13 cellular contexts compared by ENCODE assay signal in the genomic region with DNA sequence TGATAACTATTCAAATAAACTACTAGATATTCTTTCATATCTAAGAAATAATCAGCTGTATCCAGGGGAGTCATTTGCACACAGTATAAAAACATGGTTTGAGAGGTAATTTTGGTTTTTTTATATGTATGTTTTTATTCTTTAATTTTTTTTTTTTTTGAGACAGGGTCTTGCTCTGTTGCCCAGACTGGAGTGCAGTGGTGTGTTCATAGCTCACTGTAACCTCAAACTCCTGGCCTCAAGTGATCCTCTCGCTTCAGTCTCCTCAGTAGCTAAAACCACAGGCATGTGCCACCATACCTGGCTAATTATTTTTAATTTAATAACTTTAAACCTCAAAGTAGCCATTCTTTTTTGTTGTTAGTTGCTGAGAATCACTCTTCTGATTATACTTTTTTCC. TPM values are rescaled to one million over a fixed set of nuclear protein-coding genes. Genes with fewer than 3 reads are reported as not detected.
DNase-seq lines count a peak whose midpoint lies in the region; ATAC-seq, FAIRE-seq and TF ChIP-seq lines count a peak whose summit lies in the region.
"Had no signal": no experiment of that assay in that cellular context is flagged by ENCODE, and none has a peak within 500 bp of the region (broad histone marks: within the 10 kb centered on the region; RNA-seq: fewer than 3 reads in every experiment).

No MANE protein-coding gene starts in this region.

- peak overlapping the region; percentile 91 for H3K4me3 Mint-ChIP-seq in activated CD4-positive, alpha-beta memory T cell treated with anti-CD3 and anti-CD28 coated beads, Interleukin-2, amount 10 ng/mL, durations not matched to agents 7 days and 5 days
- peak overlapping the region; percentile 95 to 96 for H3K4me3 Mint-ChIP-seq in stimulated activated naive CD8-positive, alpha-beta T cell treated with anti-CD3 and anti-CD28 coated beads, Interleukin-15, amount 100 ng/mL, for 72 hours

- POLR2A ChIA-PET in HepG2 (lab: Yijun Ruan, JAX), result interaction anchor here (1.9 to 4.5 kb wide), 6 partner anchors 9 to 280 kb away, joined by 6 to 78 read pairs (median 45); partner anchors contain the start of genes FAM177A1, NFKBIA, PSMA6 and SRP54
- POLR2A ChIA-PET in activated CD4-positive, alpha-beta memory T cell treated with anti-CD3 and anti-CD28 coated beads, Interleukin-2, amount 10 ng/mL, durations not matched to agents 7 days and 5 days (lab: Charles Lee), result interaction anchor here (0.6 to 5.3 kb wide), 9 partner anchors 77 to 279 kb away, joined by 3 to 55 read pairs (median 5); partner anchors contain the start of genes FAM177A1, NFKBIA, PSMA6 and SRP54

- H3K4me2 ChIP-seq in HepG2 (ENCODE audit: low read depth, low read length), result peak overlapping the region; percentile 86

- H3K4me3 ChIP-seq in HepG2 (replicated peaks in 1 of 3; ENCODE audit: insufficient read depth in 1 of 3, low read depth in 2 of 3, low read length in 3 of 3) (peak overlapping the region in 2 of 3 experiments; percentile 86 to 97; a peak in 3 of 6 replicates), right lobe of liver (no peak overlapping the region)

- H4K20me1 ChIP-seq in HepG2 (ENCODE audit: insufficient read depth, low read length), result no peaks in the 10 kb centered on the region

- TF ChIP-seq RAD21 in HepG2 (CRISPR knock-in tag; IDR thresholded peaks at IDR 0.05), result no peak

- intact Hi-C loops in HepG2 (cut with micrococcal nuclease; ENCODE audit: unreplicated experiment) (loop anchor here (10.0 kb wide), 2 partner anchors 449 to 681 kb away; partner anchors contain the start of gene RALGAPA1), right lobe of liver (cut with DNase I) (loop anchor here in 1 of 2 donors (5.0 kb wide), 1 partner anchor 77 kb away; the partner anchor contains the start of gene FAM177A1)

- no peak overlapping the region for H3K27ac ChIP-seq in HepG2 (ENCODE audit: extremely low read length, insufficient read depth, low read length)
- no peak overlapping the region for H3K27ac ChIP-seq in right lobe of liver

- TF ChIP-seq CTCF in HepG2 (CRISPR knock-in tag; IDR thresholded peaks at IDR 0.05) (no peak), right lobe of liver (IDR thresholded peaks at IDR 0.05) (no peak)

- BruUV-seq in HepG2 (replicated peaks; lab: Mats Ljungman, UMichigan), result no TSS peak

- WGBS in HepG2 (ENCODE audit: low lambda C conversion rate), result 89% methylated on average over 1 of the region's 1 CpG
- whole genome bisulfite sequencing in right lobe of liver (ENCODE audit: insufficient coverage, low coverage, low lambda C conversion rate, missing lambda C conversion rate), result 78% methylated on average over 1 of the region's 1 CpG

- H3K9me3 ChIP-seq in HepG2 (ENCODE audit: low read length) (no peaks in the 10 kb centered on the region), right lobe of liver (no peaks in the 10 kb centered on the region)
- H3K9me3 ChIP-seq: spleen had no signal

- H3K36me3 Mint-ChIP-seq in activated CD4-positive, alpha-beta memory T cell treated with anti-CD3 and anti-CD28 coated beads, Interleukin-2, amount 10 ng/mL, durations not matched to agents 7 days and 5 days (ENCODE audit: low read depth), result peaks cover 56% of the 10 kb centered on the region

- H3K9ac ChIP-seq in HepG2 (ENCODE audit: insufficient read depth, low read depth, low read length), result no peak overlapping the region; the same call in 1 of the 2 replicates

- FAIRE-seq in HepG2 (lab: Jason Lieb, UNC), result no peak

- TF ChIP-seq EP300 in HepG2 (IDR thresholded peaks at IDR 0.05; ENCODE audit: low read depth in 2 of 2, low read length in 2 of 2) (no peak), HepG2 (CRISPR knock-in tag; IDR thresholded peaks at IDR 0.05; ENCODE audit: borderline replicate concordance) (no peak)

- H3K9me3 Mint-ChIP-seq in activated CD4-positive, alpha-beta memory T cell treated with anti-CD3 and anti-CD28 coated beads, Interleukin-2, amount 10 ng/mL, durations not matched to agents 7 days and 5 days, result no peaks in the 10 kb centered on the region
- no peaks in the 10 kb centered on the region for H3K9me3 Mint-ChIP-seq in stimulated activated naive CD8-positive, alpha-beta T cell treated with anti-CD3 and anti-CD28 coated beads, Interleukin-15, amount 100 ng/mL, for 72 hours

- in situ Hi-C loops in HepG2 (cut with HindIII; ENCODE audit: extremely low pct_ligation_motif_present, low pct_unique_long_range_greater_than_20kb), result loop anchor here (5.0 kb wide), 1 partner anchor 283 kb away; no protein-coding TSS in a partner anchor

- H3K4me1 Mint-ChIP-seq in activated CD4-positive, alpha-beta memory T cell treated with anti-CD3 and anti-CD28 coated beads, Interleukin-2, amount 10 ng/mL, durations not matched to agents 7 days and 5 days, result peaks cover 57% of the 10 kb centered on the region
- H3K4me1 Mint-ChIP-seq in stimulated activated naive CD8-positive, alpha-beta T cell treated with anti-CD3 and anti-CD28 coated beads, Interleukin-15, amount 100 ng/mL, for 72 hours, result peaks cover 64% of the 10 kb centered on the region

- H3K27me3 ChIP-seq in HepG2 (ENCODE audit: control insufficient read depth in 1 of 2, insufficient read depth in 2 of 2, low read length in 2 of 2) (peaks cover 0 to 5% of the 10 kb centered on the region in 2 experiments; a peak in 2 of 5 replicates), right lobe of liver (no peaks in the 10 kb centered on the region)
- H3K27me3 ChIP-seq: spleen had no signal

- H2AFZ ChIP-seq in HepG2 (ENCODE audit: low read length), result no peak overlapping the region

- no peaks in the 10 kb centered on the region for H3K27me3 Mint-ChIP-seq in activated CD4-positive, alpha-beta memory T cell treated with anti-CD3 and anti-CD28 coated beads, Interleukin-2, amount 10 ng/mL, durations not matched to agents 7 days and 5 days
- no peaks in the 10 kb centered on the region for H3K27me3 Mint-ChIP-seq in stimulated activated naive CD8-positive, alpha-beta T cell treated with anti-CD3 and anti-CD28 coated beads, Interleukin-15, amount 100 ng/mL, for 72 hours

- H3K36me3 ChIP-seq in HepG2 (replicated peaks in 1 of 2; ENCODE audit: control insufficient read depth in 1 of 2, insufficient read depth in 2 of 2, low read length in 2 of 2) (no peaks in the 10 kb centered on the region; a peak in 3 of 5 replicates), right lobe of liver (no peaks in the 10 kb centered on the region)

- no peak for TF ChIP-seq POLR2A in HepG2 (IDR thresholded peaks at IDR 0.05; ENCODE audit: insufficient read depth in 1 of 2, low read depth in 2 of 2, low read length in 2 of 2)
- no peak for TF ChIP-seq POLR2A in right lobe of liver (IDR thresholded peaks at IDR 0.05)

- no peak for DNase-seq in HepG2 (ENCODE audit: low spot score)
- DNase-seq in right lobe of liver, result no peak
- no peak for DNase-seq in activated CD4-positive, alpha-beta memory T cell treated with anti-CD3 and anti-CD28 coated beads, Interleukin-2, amount 10 ng/mL, durations not matched to agents 7 days and 5 days
- peak; percentile 30 for DNase-seq in glomerular visceral epithelial cell (ENCODE audit: extremely low spot score)
- no peak for DNase-seq in stimulated activated naive CD8-positive, alpha-beta T cell treated with anti-CD3 and anti-CD28 coated beads, Interleukin-15, amount 100 ng/mL, for 72 hours
- no peak for DNase-seq in NCI-H82 (lab: John Stamatoyannopoulos, UW)
- no peak for DNase-seq in NCI-H187 treated with DMSO at 0.1 percent for 48 hours (lab: John Stamatoyannopoulos, UW)
- DNase-seq in NCI-H1105 treated with DMSO at 0.1 percent for 48 hours (lab: John Stamatoyannopoulos, UW), result no peak
- DNase-seq: activated CD8-positive, alpha-beta memory T cell treated with anti-CD3 and anti-CD28 coated beads, Interleukin-2, amount 50 U/mL, for 48 hours; C1 segment of cervical spinal cord; central memory CD4-positive, alpha-beta T cell; NCI-H1436; spleen had no signal

- H3K27ac Mint-ChIP-seq in activated CD4-positive, alpha-beta memory T cell treated with anti-CD3 and anti-CD28 coated beads, Interleukin-2, amount 10 ng/mL, durations not matched to agents 7 days and 5 days, result no peak overlapping the region
- H3K27ac Mint-ChIP-seq in stimulated activated naive CD8-positive, alpha-beta T cell treated with anti-CD3 and anti-CD28 coated beads, Interleukin-15, amount 100 ng/mL, for 72 hours, result no peak overlapping the region

- peaks cover 43% of the 10 kb centered on the region for H3K79me2 ChIP-seq in HepG2 (ENCODE audit: insufficient read depth, low read length)

- H3K4me1 ChIP-seq in HepG2 (ENCODE audit: insufficient read depth, low read length) (peaks cover 47% of the 10 kb centered on the region), right lobe of liver (peaks cover 0 to 20% (median 0%) of the 10 kb centered on the region in 4 donors)

- no peak for ATAC-seq in HepG2
- ATAC-seq in right lobe of liver, result no peak
- ATAC-seq in stimulated activated naive CD8-positive, alpha-beta T cell treated with anti-CD3 and anti-CD28 coated beads, Interleukin-15, amount 100 ng/mL, for 72 hours, result no peak

- CTCF ChIA-PET in HepG2 (lab: Yijun Ruan, JAX; ENCODE audit: low intra/inter-chr PET ratio, low total read pairs), result no interaction called here
- CTCF ChIA-PET in activated CD4-positive, alpha-beta memory T cell treated with anti-CD3 and anti-CD28 coated beads, Interleukin-2, amount 10 ng/mL, durations not matched to agents 7 days and 5 days (lab: Charles Lee), result interaction anchor here (1.0 to 3.2 kb wide), 4 partner anchors 78 to 287 kb away, joined by 3 to 16 read pairs (median 4); partner anchors contain the start of genes FAM177A1 and NFKBIA

RNA-seq across cellular contexts. Expression of gene PRORP, which starts 1.8 kb away (rescaled TPM):
- total RNA-seq in HepG2 (2016; rRNA removed; fragmentation: Illumina TruSeq; extraction: Trizol), result 88.7 and 131 TPM in 2 replicates
- total RNA-seq in HepG2 (2016; cell fraction: cytosol; rRNA removed; fragmentation: Illumina TruSeq; extraction: Trizol; ENCODE audit: low read depth), result 13.8 and 16.8 TPM in 2 replicates
- total RNA-seq in HepG2 (2016; cell fraction: insoluble cytoplasmic fraction; rRNA removed; fragmentation: Illumina TruSeq; extraction: Trizol), result 92.4 and 130 TPM in 2 replicates
- 35.4 and 42.4 TPM in 2 replicates for total RNA-seq in HepG2 (2016; cell fraction: membrane; rRNA removed; fragmentation: Illumina TruSeq; extraction: Trizol)
- total RNA-seq in HepG2 (2016; cell fraction: nucleus; rRNA removed; fragmentation: Illumina TruSeq; extraction: Trizol), result 90.7 and 94.1 TPM in 2 replicates
- polyA plus RNA-seq in HepG2 (2011; rRNA removed), result 39.5 and 48.9 TPM in 2 replicates
- 31.7 and 35.0 TPM in 2 replicates for polyA plus RNA-seq in HepG2 (2011; cell fraction: cytosol; rRNA removed)
- 48.8 and 58.1 TPM in 2 replicates for polyA plus RNA-seq in HepG2 (2011; cell fraction: nucleus; rRNA removed)
- 28.3 and 37.5 TPM in 2 replicates for polyA plus RNA-seq in HepG2 (2012)
- 19.5 and 19.9 TPM in 2 replicates for polyA plus RNA-seq in HepG2 (2016; cell fraction: cytosol; fragmentation: Illumina TruSeq; extraction: Trizol; ENCODE audit: low read depth)
- polyA plus RNA-seq in HepG2 (2016; cell fraction: insoluble cytoplasmic fraction; fragmentation: Illumina TruSeq; extraction: Trizol; ENCODE audit: low read depth), result 109 and 122 TPM in 2 replicates
- polyA plus RNA-seq in HepG2 (2016; cell fraction: membrane; fragmentation: Illumina TruSeq; extraction: Trizol; ENCODE audit: low read depth), result 35.4 and 36.9 TPM in 2 replicates
- 57.9 and 59.7 TPM in 2 replicates for polyA plus RNA-seq in HepG2 (2016; cell fraction: nucleus; fragmentation: Illumina TruSeq; extraction: Trizol; ENCODE audit: insufficient read depth, low read depth)
- 52.8 and 83.3 TPM in 2 replicates for polyA minus RNA-seq in HepG2 (2011; rRNA and poly(A)+ RNA removed; ENCODE audit: low replicate concordance)
- 20.3 and 21.2 TPM in 2 replicates for polyA minus RNA-seq in HepG2 (2011; cell fraction: cytosol; rRNA and poly(A)+ RNA removed)
- 93.3 and 97.1 TPM in 2 replicates for polyA minus RNA-seq in HepG2 (2011; cell fraction: nucleus; rRNA and poly(A)+ RNA removed)
- total RNA-seq in right lobe of liver, result 10 to 100 TPM; 15.2 to 22.2 (median 19.7) TPM
- total RNA-seq in activated CD4-positive, alpha-beta memory T cell treated with anti-CD3 and anti-CD28 coated beads, Interleukin-2, amount 10 ng/mL, durations not matched to agents 7 days and 5 days, result 10 to 100 TPM; 43.3 to 44.9 TPM

RNA-seq across cellular contexts. Expression of gene PPP2R3C, which starts 2.3 kb away (rescaled TPM):
- total RNA-seq in HepG2 (2016; rRNA removed; fragmentation: Illumina TruSeq; extraction: Trizol), result 102 and 140 TPM in 2 replicates
- total RNA-seq in HepG2 (2016; cell fraction: cytosol; rRNA removed; fragmentation: Illumina TruSeq; extraction: Trizol; ENCODE audit: low read depth), result 67.2 and 69.3 TPM in 2 replicates
- total RNA-seq in HepG2 (2016; cell fraction: insoluble cytoplasmic fraction; rRNA removed; fragmentation: Illumina TruSeq; extraction: Trizol), result 103 and 132 TPM in 2 replicates
- 98.3 and 109 TPM in 2 replicates for total RNA-seq in HepG2 (2016; cell fraction: membrane; rRNA removed; fragmentation: Illumina TruSeq; extraction: Trizol)
- 70.1 and 86.0 TPM in 2 replicates for total RNA-seq in HepG2 (2016; cell fraction: nucleus; rRNA removed; fragmentation: Illumina TruSeq; extraction: Trizol)
- 49.5 and 63.4 TPM in 2 replicates for polyA plus RNA-seq in HepG2 (2011; rRNA removed)
- 18.2 and 27.5 TPM in 2 replicates for polyA plus RNA-seq in HepG2 (2011; cell fraction: cytosol; rRNA removed)
- polyA plus RNA-seq in HepG2 (2011; cell fraction: nucleus; rRNA removed), result 44.1 and 44.3 TPM in 2 replicates
- polyA plus RNA-seq in HepG2 (2012), result 81.6 and 81.7 TPM in 2 replicates
- polyA plus RNA-seq in HepG2 (2016; cell fraction: cytosol; fragmentation: Illumina TruSeq; extraction: Trizol; ENCODE audit: low read depth), result 47.5 and 54.1 TPM in 2 replicates
- 104 and 106 TPM in 2 replicates for polyA plus RNA-seq in HepG2 (2016; cell fraction: insoluble cytoplasmic fraction; fragmentation: Illumina TruSeq; extraction: Trizol; ENCODE audit: low read depth)
- polyA plus RNA-seq in HepG2 (2016; cell fraction: membrane; fragmentation: Illumina TruSeq; extraction: Trizol; ENCODE audit: low read depth), result 73.5 and 78.8 TPM in 2 replicates
- 113 and 121 TPM in 2 replicates for polyA plus RNA-seq in HepG2 (2016; cell fraction: nucleus; fragmentation: Illumina TruSeq; extraction: Trizol; ENCODE audit: insufficient read depth, low read depth)
- polyA minus RNA-seq in HepG2 (2011; rRNA and poly(A)+ RNA removed; ENCODE audit: low replicate concordance), result 10.0 and 16.5 TPM in 2 replicates
- polyA minus RNA-seq in HepG2 (2011; cell fraction: cytosol; rRNA and poly(A)+ RNA removed), result 18.3 and 22.6 TPM in 2 replicates
- polyA minus RNA-seq in HepG2 (2011; cell fraction: nucleus; rRNA and poly(A)+ RNA removed), result 63.3 and 75.2 TPM in 2 replicates
- total RNA-seq in right lobe of liver, result 10 to 100 TPM in 2 of 6 experiments, 1 to 10 TPM in 4; 6.8 to 15.6 (median 9.4) TPM
- total RNA-seq in activated CD4-positive, alpha-beta memory T cell treated with anti-CD3 and anti-CD28 coated beads, Interleukin-2, amount 10 ng/mL, durations not matched to agents 7 days and 5 days, result 10 to 100 TPM; 51.7 to 59.4 TPM

Comparison
In these comparisons a context has a peak if more than half of its experiments do, and no peak if none do; other contexts are left out.
1. H3K4me3 ChIP-seq: peak in HepG2 (2 of 3); none in right lobe of liver (0 of 3).